9 cellular contexts compared by ENCODE assay signal in the genomic region with DNA sequence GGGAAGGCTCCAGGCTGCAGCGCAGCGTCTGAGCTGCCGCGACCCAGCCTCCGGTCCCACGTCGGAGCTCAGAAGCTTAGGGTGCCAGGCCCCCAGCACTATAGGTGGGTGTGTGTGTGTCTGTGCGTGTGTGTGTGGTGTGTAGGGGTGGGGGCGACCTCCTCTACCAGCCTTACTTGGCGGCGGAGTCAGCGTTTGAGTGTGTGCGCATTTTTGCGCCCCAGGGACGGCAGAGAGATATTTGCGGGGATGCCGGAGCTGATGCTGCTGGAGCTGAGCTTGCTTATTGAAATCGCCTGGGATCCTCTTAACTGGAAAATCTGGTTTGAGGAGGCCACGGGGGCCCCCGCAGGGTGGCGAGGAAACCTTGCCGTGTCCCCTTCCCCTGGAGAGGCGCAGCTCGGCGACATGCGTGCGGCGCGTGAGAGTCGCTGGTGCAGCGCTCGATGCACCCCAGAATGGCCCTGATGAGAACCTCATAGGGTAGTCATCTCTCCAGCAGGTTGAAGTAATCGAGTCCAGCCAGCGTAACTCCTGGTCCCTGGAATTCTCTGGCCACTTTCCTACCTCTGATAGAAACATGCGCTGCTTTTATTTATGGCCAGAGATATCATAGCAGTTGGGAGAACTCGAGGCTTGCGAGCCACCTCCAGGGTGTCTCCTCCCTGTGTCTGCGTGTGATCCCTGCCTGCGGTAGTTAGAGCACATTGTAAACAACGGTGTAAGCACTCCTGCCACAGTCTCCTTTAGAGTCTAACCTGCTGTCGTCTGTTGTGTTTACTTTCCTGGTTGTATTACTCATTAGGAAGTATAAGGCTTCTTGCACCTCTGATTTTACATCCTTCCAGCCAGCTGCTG. TPM values are rescaled to one million over a fixed set of nuclear protein-coding genes. Genes with fewer than 3 reads are reported as not detected.
A peak's percentile ranks its signal among the peaks of the same experiment; 100 is the strongest.
DNase-seq lines count a peak whose midpoint lies in the region; ATAC-seq, FAIRE-seq and TF ChIP-seq lines count a peak whose summit lies in the region.
"Had no signal": no experiment of that assay in that cellular context is flagged by ENCODE, and none has a peak within 500 bp of the region (broad histone marks: within the 10 kb centered on the region; RNA-seq: fewer than 3 reads in every experiment).

No MANE protein-coding gene starts in this region.

- H3K9me3 ChIP-seq in adipocyte (ENCODE audit: control insufficient read depth, low read length) (no peaks in the 10 kb centered on the region), iPS-18a (ENCODE audit: control insufficient read depth, low read depth, low read length) (no peaks in the 10 kb centered on the region), stomach (no peaks in the 10 kb centered on the region)

- no peak overlapping the region for H3K27ac Mint-ChIP-seq in activated naive CD8-positive, alpha-beta T cell treated with anti-CD3 and anti-CD28 coated beads for 36 hours
- H3K27ac Mint-ChIP-seq: activated naive CD8-positive, alpha-beta T cell treated with anti-CD3 and anti-CD28 coated beads, Interleukin-2, amount 10 ng/mL, durations not matched to agents 7 days and 5 days had no signal

- H3K4me1 ChIP-seq in adipocyte (ENCODE audit: control insufficient read depth, insufficient read depth, low read length) = peaks cover 3% of the 10 kb centered on the region
- H3K4me1 ChIP-seq in iPS-18a (ENCODE audit: control insufficient read depth, low read depth, low read length) = peaks cover 29% of the 10 kb centered on the region
- peaks cover 5 to 40% (median 35%) of the 10 kb centered on the region in 4 donors for H3K4me1 ChIP-seq in stomach

- peaks cover 1% of the 10 kb centered on the region for H3K36me3 Mint-ChIP-seq in activated naive CD8-positive, alpha-beta T cell treated with anti-CD3 and anti-CD28 coated beads for 36 hours
- H3K36me3 Mint-ChIP-seq: activated naive CD8-positive, alpha-beta T cell treated with anti-CD3 and anti-CD28 coated beads, Interleukin-2, amount 10 ng/mL, durations not matched to agents 7 days and 5 days had no signal

- H3K4me3 ChIP-seq in adipocyte (ENCODE audit: low read length) (no peak overlapping the region), iPS-18a (ENCODE audit: low read length) (peak overlapping the region; percentile 71), stomach (peak overlapping the region; percentile 51 to 89 (median 68))

- intact Hi-C loops in stomach (cut with DNase I; ENCODE audit: low total_unique reads) = no loop called here

- peaks cover 57% of the 10 kb centered on the region for H3K27me3 Mint-ChIP-seq in activated naive CD8-positive, alpha-beta T cell treated with anti-CD3 and anti-CD28 coated beads for 36 hours

- H3K4me3 Mint-ChIP-seq in activated naive CD8-positive, alpha-beta T cell treated with anti-CD3 and anti-CD28 coated beads for 36 hours = no peak overlapping the region
- H3K4me3 Mint-ChIP-seq: activated naive CD8-positive, alpha-beta T cell treated with anti-CD3 and anti-CD28 coated beads, Interleukin-2, amount 10 ng/mL, durations not matched to agents 7 days and 5 days had no signal

- H3K4me1 Mint-ChIP-seq in activated naive CD8-positive, alpha-beta T cell treated with anti-CD3 and anti-CD28 coated beads for 36 hours = peaks cover 3% of the 10 kb centered on the region

- TF ChIP-seq CTCF in stomach (IDR thresholded peaks at IDR 0.05) = no peak
- no peak for TF ChIP-seq CTCF in D721Med (IDR thresholded peaks at IDR 0.05; ENCODE audit: insufficient read depth, missing control alignments)

- H3K9ac ChIP-seq in adipocyte (ENCODE audit: low read length) = no peak overlapping the region
- peak overlapping the region; percentile 39 for H3K9ac ChIP-seq in iPS-18a (ENCODE audit: low read length)

- no peak for TF ChIP-seq EP300 in stomach (IDR thresholded peaks at IDR 0.05)

- no peaks in the 10 kb centered on the region for H3K36me3 ChIP-seq in adipocyte (ENCODE audit: control insufficient read depth, insufficient read depth, low read length, severe bottlenecking)
- no peaks in the 10 kb centered on the region for H3K36me3 ChIP-seq in iPS-18a (ENCODE audit: control insufficient read depth, low read depth, low read length)
- H3K36me3 ChIP-seq in stomach = no peaks in the 10 kb centered on the region

- FAIRE-seq in D721Med (lab: Jason Lieb, UNC) = no peak

- no peak overlapping the region for H3K27ac ChIP-seq in iPS-18a (ENCODE audit: low read length)
- peak overlapping the region; percentile 1 to 81 (median 71) for H3K27ac ChIP-seq in stomach

- ATAC-seq in GM19452 (IDR thresholded peaks at IDR 0.05; ENCODE audit: unreplicated experiment) = no peak

- H3K27me3 ChIP-seq in adipocyte (replicated peaks; ENCODE audit: control insufficient read depth, insufficient read depth, low read length) (peaks cover 35% of the 10 kb centered on the region), iPS-18a (ENCODE audit: control insufficient read depth, insufficient read depth, low read length) (peaks cover 51% of the 10 kb centered on the region), stomach (peaks cover 0 to 59% (median 39%) of the 10 kb centered on the region in 3 donors)

- WGBS in stomach, 5 donors = 2 to 5% (median 3%) methylated on average over 12 to 41 of the region's 41 CpGs

- DNase-seq in HT-29 (ENCODE audit: low spot score) (peak; percentile 12), adipocyte (ENCODE audit: low read depth) (peak; percentile 35), stomach (no peak), NCI-H1436 (lab: John Stamatoyannopoulos, UW) (no peak), D721Med (ENCODE audit: insufficient read length, low spot score) (no peak)
- no peak for DNase-seq in activated naive CD8-positive, alpha-beta T cell treated with anti-CD3 and anti-CD28 coated beads for 36 hours

- no peak for TF ChIP-seq POLR2A in stomach (IDR thresholded peaks at IDR 0.05)

- peaks cover 2% of the 10 kb centered on the region for H3K9me3 Mint-ChIP-seq in activated naive CD8-positive, alpha-beta T cell treated with anti-CD3 and anti-CD28 coated beads for 36 hours
- H3K9me3 Mint-ChIP-seq: activated naive CD8-positive, alpha-beta T cell treated with anti-CD3 and anti-CD28 coated beads, Interleukin-2, amount 10 ng/mL, durations not matched to agents 7 days and 5 days had no signal

RNA-seq across cellular contexts. Expression of gene ADGRL3, which starts 2.7 kb away (rescaled TPM):
- 0.03 TPM in 1 of 2 replicates, not detected in the other for total RNA-seq in HT-29 (2014; rRNA removed; shearing (Covaris generic))
- total RNA-seq in stomach = 100 to 1,000 TPM in 1 of 5 donors, 10 to 100 TPM in 2, 1 to 10 TPM in 2; 1.3 to 109 (median 11.7) TPM
- 1 to 10 TPM in 1 of 3 donors, under 1 TPM in 2; 0.48 to 2.0 (median 0.81) TPM for polyA plus RNA-seq in stomach
- total RNA-seq in activated naive CD8-positive, alpha-beta T cell treated with anti-CD3 and anti-CD28 coated beads for 36 hours = not detected
- total RNA-seq: activated naive CD8-positive, alpha-beta T cell treated with anti-CD3 and anti-CD28 coated beads, Interleukin-2, amount 10 ng/mL, durations not matched to agents 7 days and 5 days had no signal

Comparison
In these comparisons a context has a peak if more than half of its experiments do, and no peak if none do; other contexts are left out.
1. DNase-seq: peak in HT-29 (single experiment) and adipocyte (single experiment); none in stomach (single experiment), activated naive CD8-positive, alpha-beta T cell treated with anti-CD3 and anti-CD28 coated beads for 36 hours (single experiment), NCI-H1436 (single experiment) and D721Med (single experiment).